Comparison of ENCODE assay signal across 5 cellular contexts in the genomic region with DNA sequence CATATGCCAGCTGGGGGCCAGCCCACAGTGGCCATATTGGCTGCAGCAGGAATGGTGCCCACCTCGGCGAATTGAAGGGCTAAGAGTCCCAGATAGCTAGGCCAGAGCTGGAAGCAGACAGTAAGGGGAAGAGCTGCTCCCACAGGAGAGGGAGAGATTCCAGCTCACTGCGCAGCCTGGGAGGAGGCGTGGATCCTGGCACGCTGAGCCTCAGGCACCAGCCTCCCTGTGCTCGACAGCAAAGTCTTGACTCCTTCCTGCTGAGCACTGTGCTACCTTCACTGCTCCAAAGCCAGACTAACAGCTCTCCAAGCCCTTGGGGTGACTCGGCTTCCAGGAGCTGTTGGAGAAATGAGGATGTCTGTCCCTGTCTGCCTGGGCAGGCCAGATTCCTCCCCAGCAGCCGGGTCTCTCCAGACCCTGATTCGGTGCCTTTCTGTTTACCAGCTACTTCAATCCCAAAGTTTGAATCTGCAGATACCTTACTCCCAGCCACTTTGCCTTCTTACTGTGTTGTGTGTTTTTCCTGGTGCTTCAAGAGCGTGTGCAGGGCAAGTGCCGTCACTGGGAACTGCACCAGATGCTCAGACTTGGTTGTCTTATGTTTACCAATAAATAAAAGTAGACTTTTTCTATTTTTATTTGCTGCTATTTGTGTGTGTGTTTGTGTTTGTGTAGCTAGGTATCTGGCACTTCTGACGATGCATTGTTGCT.
TF ChIP-seq lines count a peak whose summit lies in the region.

No MANE protein-coding gene starts in this region.

TF ChIP-seq in SK-N-SH treated with all-trans-retinoic acid at 6 μM for 48 hours, 23 proteins besides CTCF, POLR2A, EP300 and RAD21:
- TF ChIP-seq ZNF8 (CRISPR knock-in tag; IDR thresholded peaks at IDR 0.05) (no peak), OSR1 (CRISPR knock-in tag; IDR thresholded peaks at IDR 0.05) (no peak), ESRRG (CRISPR knock-in tag; IDR thresholded peaks at IDR 0.05) (no peak), ISL1 (CRISPR knock-in tag; IDR thresholded peaks at IDR 0.05) (no peak), CSDC2 (CRISPR knock-in tag; IDR thresholded peaks at IDR 0.05) (no peak)

TF ChIP-seq in SK-N-SH, 30 proteins besides CTCF, POLR2A, EP300 and RAD21:
- TF ChIP-seq NFIC (IDR thresholded peaks at IDR 0.05; ENCODE audit: borderline replicate concordance): no peak
- TF ChIP-seq, protein P1, sequence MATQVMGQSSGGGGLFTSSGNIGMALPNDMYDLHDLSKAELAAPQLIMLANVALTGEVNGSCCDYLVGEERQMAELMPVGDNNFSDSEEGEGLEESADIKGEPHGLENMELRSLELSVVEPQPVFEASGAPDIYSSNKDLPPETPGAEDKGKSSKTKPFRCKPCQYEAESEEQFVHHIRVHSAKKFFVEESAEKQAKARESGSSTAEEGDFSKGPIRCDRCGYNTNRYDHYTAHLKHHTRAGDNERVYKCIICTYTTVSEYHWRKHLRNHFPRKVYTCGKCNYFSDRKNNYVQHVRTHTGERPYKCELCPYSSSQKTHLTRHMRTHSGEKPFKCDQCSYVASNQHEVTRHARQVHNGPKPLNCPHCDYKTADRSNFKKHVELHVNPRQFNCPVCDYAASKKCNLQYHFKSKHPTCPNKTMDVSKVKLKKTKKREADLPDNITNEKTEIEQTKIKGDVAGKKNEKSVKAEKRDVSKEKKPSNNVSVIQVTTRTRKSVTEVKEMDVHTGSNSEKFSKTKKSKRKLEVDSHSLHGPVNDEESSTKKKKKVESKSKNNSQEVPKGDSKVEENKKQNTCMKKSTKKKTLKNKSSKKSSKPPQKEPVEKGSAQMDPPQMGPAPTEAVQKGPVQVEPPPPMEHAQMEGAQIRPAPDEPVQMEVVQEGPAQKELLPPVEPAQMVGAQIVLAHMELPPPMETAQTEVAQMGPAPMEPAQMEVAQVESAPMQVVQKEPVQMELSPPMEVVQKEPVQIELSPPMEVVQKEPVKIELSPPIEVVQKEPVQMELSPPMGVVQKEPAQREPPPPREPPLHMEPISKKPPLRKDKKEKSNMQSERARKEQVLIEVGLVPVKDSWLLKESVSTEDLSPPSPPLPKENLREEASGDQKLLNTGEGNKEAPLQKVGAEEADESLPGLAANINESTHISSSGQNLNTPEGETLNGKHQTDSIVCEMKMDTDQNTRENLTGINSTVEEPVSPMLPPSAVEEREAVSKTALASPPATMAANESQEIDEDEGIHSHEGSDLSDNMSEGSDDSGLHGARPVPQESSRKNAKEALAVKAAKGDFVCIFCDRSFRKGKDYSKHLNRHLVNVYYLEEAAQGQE (IDR thresholded peaks at IDR 0.05; ENCODE audit: low read depth, low read length): no peak
- TF ChIP-seq RCOR1 (IDR thresholded peaks at IDR 0.05; ENCODE audit: low read length): no peak
- TF ChIP-seq, protein P2, sequence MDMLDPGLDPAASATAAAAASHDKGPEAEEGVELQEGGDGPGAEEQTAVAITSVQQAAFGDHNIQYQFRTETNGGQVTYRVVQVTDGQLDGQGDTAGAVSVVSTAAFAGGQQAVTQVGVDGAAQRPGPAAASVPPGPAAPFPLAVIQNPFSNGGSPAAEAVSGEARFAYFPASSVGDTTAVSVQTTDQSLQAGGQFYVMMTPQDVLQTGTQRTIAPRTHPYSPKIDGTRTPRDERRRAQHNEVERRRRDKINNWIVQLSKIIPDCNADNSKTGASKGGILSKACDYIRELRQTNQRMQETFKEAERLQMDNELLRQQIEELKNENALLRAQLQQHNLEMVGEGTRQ (IDR thresholded peaks at IDR 0.05; ENCODE audit: borderline replicate concordance, low read depth, low read length): no peak
TF ChIP-seq in SK-N-SH: peak in this region for 0.

TF ChIP-seq in WTC11, 78 proteins besides CTCF, POLR2A, EP300 and RAD21 (continues in another document):
- TF ChIP-seq ZBTB21 (CRISPR knock-in tag; IDR thresholded peaks at IDR 0.05; ENCODE audit: borderline replicate concordance) (no peak), FOXP1 (CRISPR knock-in tag; IDR thresholded peaks at IDR 0.05; ENCODE audit: borderline replicate concordance) (no peak)
- TF ChIP-seq, protein P3, sequence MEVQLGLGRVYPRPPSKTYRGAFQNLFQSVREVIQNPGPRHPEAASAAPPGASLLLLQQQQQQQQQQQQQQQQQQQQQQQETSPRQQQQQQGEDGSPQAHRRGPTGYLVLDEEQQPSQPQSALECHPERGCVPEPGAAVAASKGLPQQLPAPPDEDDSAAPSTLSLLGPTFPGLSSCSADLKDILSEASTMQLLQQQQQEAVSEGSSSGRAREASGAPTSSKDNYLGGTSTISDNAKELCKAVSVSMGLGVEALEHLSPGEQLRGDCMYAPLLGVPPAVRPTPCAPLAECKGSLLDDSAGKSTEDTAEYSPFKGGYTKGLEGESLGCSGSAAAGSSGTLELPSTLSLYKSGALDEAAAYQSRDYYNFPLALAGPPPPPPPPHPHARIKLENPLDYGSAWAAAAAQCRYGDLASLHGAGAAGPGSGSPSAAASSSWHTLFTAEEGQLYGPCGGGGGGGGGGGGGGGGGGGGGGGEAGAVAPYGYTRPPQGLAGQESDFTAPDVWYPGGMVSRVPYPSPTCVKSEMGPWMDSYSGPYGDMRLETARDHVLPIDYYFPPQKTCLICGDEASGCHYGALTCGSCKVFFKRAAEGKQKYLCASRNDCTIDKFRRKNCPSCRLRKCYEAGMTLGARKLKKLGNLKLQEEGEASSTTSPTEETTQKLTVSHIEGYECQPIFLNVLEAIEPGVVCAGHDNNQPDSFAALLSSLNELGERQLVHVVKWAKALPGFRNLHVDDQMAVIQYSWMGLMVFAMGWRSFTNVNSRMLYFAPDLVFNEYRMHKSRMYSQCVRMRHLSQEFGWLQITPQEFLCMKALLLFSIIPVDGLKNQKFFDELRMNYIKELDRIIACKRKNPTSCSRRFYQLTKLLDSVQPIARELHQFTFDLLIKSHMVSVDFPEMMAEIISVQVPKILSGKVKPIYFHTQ (CRISPR knock-in tag; IDR thresholded peaks at IDR 0.05): no peak
- TF ChIP-seq, protein P4, sequence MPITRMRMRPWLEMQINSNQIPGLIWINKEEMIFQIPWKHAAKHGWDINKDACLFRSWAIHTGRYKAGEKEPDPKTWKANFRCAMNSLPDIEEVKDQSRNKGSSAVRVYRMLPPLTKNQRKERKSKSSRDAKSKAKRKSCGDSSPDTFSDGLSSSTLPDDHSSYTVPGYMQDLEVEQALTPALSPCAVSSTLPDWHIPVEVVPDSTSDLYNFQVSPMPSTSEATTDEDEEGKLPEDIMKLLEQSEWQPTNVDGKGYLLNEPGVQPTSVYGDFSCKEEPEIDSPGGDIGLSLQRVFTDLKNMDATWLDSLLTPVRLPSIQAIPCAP (CRISPR knock-in tag; IDR thresholded peaks at IDR 0.05): no peak

TF ChIP-seq in HepG2, 621 proteins besides CTCF, POLR2A, EP300 and RAD21 (continues in another document):
- peak; percentile 11; the same call in 1 of the 2 replicates for TF ChIP-seq SSRP1 (CRISPR knock-in tag; IDR thresholded peaks at IDR 0.05)
- TF ChIP-seq, protein P5, sequence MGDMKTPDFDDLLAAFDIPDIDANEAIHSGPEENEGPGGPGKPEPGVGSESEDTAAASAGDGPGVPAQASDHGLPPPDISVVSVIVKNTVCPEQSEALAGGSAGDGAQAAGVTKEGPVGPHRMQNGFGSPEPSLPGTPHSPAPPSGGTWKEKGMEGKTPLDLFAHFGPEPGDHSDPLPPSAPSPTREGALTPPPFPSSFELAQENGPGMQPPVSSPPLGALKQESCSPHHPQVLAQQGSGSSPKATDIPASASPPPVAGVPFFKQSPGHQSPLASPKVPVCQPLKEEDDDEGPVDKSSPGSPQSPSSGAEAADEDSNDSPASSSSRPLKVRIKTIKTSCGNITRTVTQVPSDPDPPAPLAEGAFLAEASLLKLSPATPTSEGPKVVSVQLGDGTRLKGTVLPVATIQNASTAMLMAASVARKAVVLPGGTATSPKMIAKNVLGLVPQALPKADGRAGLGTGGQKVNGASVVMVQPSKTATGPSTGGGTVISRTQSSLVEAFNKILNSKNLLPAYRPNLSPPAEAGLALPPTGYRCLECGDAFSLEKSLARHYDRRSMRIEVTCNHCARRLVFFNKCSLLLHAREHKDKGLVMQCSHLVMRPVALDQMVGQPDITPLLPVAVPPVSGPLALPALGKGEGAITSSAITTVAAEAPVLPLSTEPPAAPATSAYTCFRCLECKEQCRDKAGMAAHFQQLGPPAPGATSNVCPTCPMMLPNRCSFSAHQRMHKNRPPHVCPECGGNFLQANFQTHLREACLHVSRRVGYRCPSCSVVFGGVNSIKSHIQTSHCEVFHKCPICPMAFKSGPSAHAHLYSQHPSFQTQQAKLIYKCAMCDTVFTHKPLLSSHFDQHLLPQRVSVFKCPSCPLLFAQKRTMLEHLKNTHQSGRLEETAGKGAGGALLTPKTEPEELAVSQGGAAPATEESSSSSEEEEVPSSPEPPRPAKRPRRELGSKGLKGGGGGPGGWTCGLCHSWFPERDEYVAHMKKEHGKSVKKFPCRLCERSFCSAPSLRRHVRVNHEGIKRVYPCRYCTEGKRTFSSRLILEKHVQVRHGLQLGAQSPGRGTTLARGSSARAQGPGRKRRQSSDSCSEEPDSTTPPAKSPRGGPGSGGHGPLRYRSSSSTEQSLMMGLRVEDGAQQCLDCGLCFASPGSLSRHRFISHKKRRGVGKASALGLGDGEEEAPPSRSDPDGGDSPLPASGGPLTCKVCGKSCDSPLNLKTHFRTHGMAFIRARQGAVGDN (CRISPR knock-in tag; IDR thresholded peaks at IDR 0.05): peak; percentile 25
- TF ChIP-seq AGO2 (optimal IDR thresholded peaks at IDR 0.05; ENCODE audit: low read depth, low read length): peak; percentile 40
- TF ChIP-seq ZNF441 (CRISPR knock-in tag; IDR thresholded peaks at IDR 0.05; ENCODE audit: borderline replicate concordance): 0 out of 2 replicates have a peak, but pooled peaks have one; percentile 25
- TF ChIP-seq MYC (CRISPR knock-in tag; IDR thresholded peaks at IDR 0.05; ENCODE audit: borderline replicate concordance): 0 out of 2 replicates have a peak, but pooled peaks have one; percentile 26
- TF ChIP-seq ETV5 (CRISPR knock-in tag; IDR thresholded peaks at IDR 0.05; ENCODE audit: borderline replicate concordance): 0 out of 2 replicates have a peak, but pooled peaks have one; percentile 20
- peak; percentile 22 for TF ChIP-seq TEAD3 (CRISPR knock-in tag; optimal IDR thresholded peaks at IDR 0.05; ENCODE audit: borderline replicate concordance)
- no peak for TF ChIP-seq ZNF883 (CRISPR knock-in tag; IDR thresholded peaks at IDR 0.05; ENCODE audit: not compliant biosample characterization)
- TF ChIP-seq ZC3H13 (CRISPR knock-in tag; IDR thresholded peaks at IDR 0.05): peak; percentile 98
- peak; percentile 96 for TF ChIP-seq AKAP8 (CRISPR knock-in tag; IDR thresholded peaks at IDR 0.05)
- 0 out of 2 replicates have a peak, but pooled peaks have one; percentile 7 for TF ChIP-seq ZNF430 (CRISPR knock-in tag; IDR thresholded peaks at IDR 0.05)
- TF ChIP-seq MEIS1 (CRISPR knock-in tag; IDR thresholded peaks at IDR 0.05; ENCODE audit: borderline replicate concordance): 0 out of 2 replicates have a peak, but pooled peaks have one; percentile 25
- peak; percentile 35; the same call in 1 of the 2 replicates for TF ChIP-seq POLR2AphosphoS5 (IDR thresholded peaks at IDR 0.05; ENCODE audit: low read depth, low read length)
- peak; percentile 91 for TF ChIP-seq PAF1 (CRISPR knock-in tag; IDR thresholded peaks at IDR 0.05)

TF ChIP-seq in GM12891, 5 proteins besides CTCF, POLR2A, EP300 and RAD21:
- TF ChIP-seq PAX5 (IDR thresholded peaks at IDR 0.05; ENCODE audit: insufficient read depth, low read length, severe bottlenecking) (no peak), SPI1 (IDR thresholded peaks at IDR 0.05; ENCODE audit: low read depth, low read length) (no peak), TAF1 (IDR thresholded peaks at IDR 0.05; ENCODE audit: low read depth, low read length) (no peak), POU2F2 (IDR thresholded peaks at IDR 0.05; ENCODE audit: low read depth, low read length) (no peak), POLR2AphosphoS5 (IDR thresholded peaks at IDR 0.05; ENCODE audit: low read depth, low read length) (no peak)
TF ChIP-seq in GM12891: peak in this region for 0.
